31 cellular contexts compared by ENCODE assay signal in genomic region chr6:18654821-18655220, GRCh38.
"Had no signal": no experiment of that assay in that cellular context is flagged by ENCODE, and none has a peak within 500 bp of the region (broad histone marks: within the 10 kb centered on the region; RNA-seq: fewer than 3 reads in every experiment).

No MANE protein-coding gene starts in this region.

- H3K36me3 ChIP-seq: adrenal gland, colonic mucosa, gastrocnemius medialis, heart left ventricle had no signal

- H3K27ac ChIP-seq: adrenal gland, body of pancreas, colonic mucosa, gastrocnemius medialis, heart left ventricle had no signal

- H3K36me3 Mint-ChIP-seq: activated CD4-positive, alpha-beta memory T cell treated with anti-CD3 and anti-CD28 coated beads for 36 hours; activated CD8-positive, alpha-beta memory T cell treated with anti-CD3 and anti-CD28 coated beads, Interleukin-2, amount 10 ng/mL, durations not matched to agents 7 days and 5 days; activated naive CD4-positive, alpha-beta T cell treated with anti-CD3 and anti-CD28 coated beads, Interleukin-2, amount 50 U/mL, for 24 hours; activated naive CD8-positive, alpha-beta T cell treated with anti-CD3 and anti-CD28 coated beads for 36 hours had no signal

- DNase-seq: activated CD4-positive, alpha-beta memory T cell treated with anti-CD3 and anti-CD28 coated beads for 36 hours; activated CD4-positive, alpha-beta T cell treated with anti-CD3 and anti-CD28 coated beads for 36 hours; activated CD4-positive, alpha-beta T cell treated with anti-CD3 and anti-CD28 coated beads, Interleukin-2, amount 10 ng/mL, durations not matched to agents 24 days and 14 days; activated CD4-positive, CD25-positive, alpha-beta regulatory T cell; activated CD4-positive, CD25-positive, alpha-beta regulatory T cell treated with anti-CD3 and anti-CD28 coated beads, Interleukin-2, amount 50 U/mL, for 72 hours; activated CD8-positive, alpha-beta memory T cell treated with anti-CD3 and anti-CD28 coated beads, Interleukin-2, amount 10 ng/mL, durations not matched to agents 7 days and 5 days; activated CD8-positive, alpha-beta memory T cell treated with anti-CD3 and anti-CD28 coated beads, Interleukin-2, amount 50 U/mL, for 4 hours; activated CD8-positive, alpha-beta T cell treated with anti-CD3 and anti-CD28 coated beads, Interleukin-2, amount 10 ng/mL, durations not matched to agents 7 days and 5 days; activated effector memory CD4-positive, alpha-beta T cell treated with anti-CD3 and anti-CD28 coated beads, Interleukin-2, amount 50 U/mL, for 16 hours; activated naive CD4-positive, alpha-beta T cell treated with anti-CD3 and anti-CD28 coated beads for 36 hours; activated naive CD8-positive, alpha-beta T cell treated with anti-CD3 and anti-CD28 coated beads for 36 hours; activated naive CD8-positive, alpha-beta T cell treated with anti-CD3 and anti-CD28 coated beads, Interleukin-2, amount 50 U/mL, for 24 hours; activated T-cell treated with anti-CD3 and anti-CD28 coated beads, Interleukin-2, amount 50 U/mL, for 1 hour; activated T-cell treated with anti-CD3 and anti-CD28 coated beads, Interleukin-2, amount 50 U/mL, for 48 hours; adrenal gland; amygdala; aorta; body of pancreas; central memory CD4-positive, alpha-beta T cell; cerebellar nuclear complex; colonic mucosa; effector CD8-positive, alpha-beta T cell; erythroblast; foreskin fibroblast; gastrocnemius medialis; glutamatergic neuron; heart left ventricle; T-helper 2 cell had no signal

- ATAC-seq: activated CD4-positive, alpha-beta T cell treated with anti-CD3 and anti-CD28 coated beads for 36 hours; activated CD8-positive, alpha-beta memory T cell treated with anti-CD3 and anti-CD28 coated beads, Interleukin-2, amount 10 ng/mL, durations not matched to agents 7 days and 5 days; activated CD8-positive, alpha-beta T cell treated with anti-CD3 and anti-CD28 coated beads, Interleukin-2, amount 10 ng/mL, durations not matched to agents 7 days and 5 days; activated naive CD8-positive, alpha-beta T cell treated with anti-CD3 and anti-CD28 coated beads, Interleukin-2, amount 50 U/mL, for 24 hours; body of pancreas; gastrocnemius medialis; heart left ventricle had no signal

- H3K4me1 ChIP-seq: adrenal gland, body of pancreas, colonic mucosa, gastrocnemius medialis, heart left ventricle had no signal

- H3K4me3 ChIP-seq: adrenal gland, body of pancreas, colonic mucosa, gastrocnemius medialis, heart left ventricle had no signal

- H3K27ac Mint-ChIP-seq: activated CD4-positive, alpha-beta memory T cell treated with anti-CD3 and anti-CD28 coated beads for 36 hours; activated CD4-positive, alpha-beta T cell treated with anti-CD3 and anti-CD28 coated beads for 36 hours; activated CD4-positive, alpha-beta T cell treated with anti-CD3 and anti-CD28 coated beads, Interleukin-2, amount 10 ng/mL, durations not matched to agents 24 days and 14 days; activated CD8-positive, alpha-beta memory T cell treated with anti-CD3 and anti-CD28 coated beads, Interleukin-2, amount 10 ng/mL, durations not matched to agents 7 days and 5 days; activated CD8-positive, alpha-beta T cell treated with anti-CD3 and anti-CD28 coated beads, Interleukin-2, amount 10 ng/mL, durations not matched to agents 7 days and 5 days; activated naive CD4-positive, alpha-beta T cell treated with anti-CD3 and anti-CD28 coated beads for 36 hours; activated naive CD4-positive, alpha-beta T cell treated with anti-CD3 and anti-CD28 coated beads, Interleukin-2, amount 50 U/mL, for 24 hours; activated naive CD8-positive, alpha-beta T cell treated with anti-CD3 and anti-CD28 coated beads for 36 hours; activated naive CD8-positive, alpha-beta T cell treated with anti-CD3 and anti-CD28 coated beads, Interleukin-2, amount 50 U/mL, for 24 hours; activated T-helper 1 cell treated with anti-CD3 and anti-CD28 coated beads, Interleukin-12 subunit alpha, Interleukin-12 subunit beta, Interleukin-2, Interleukin-4 antibody, amounts not matched to agents 30 ng/mL and 10 ng/mL and 1 ng/mL, durations not matched to agents 14 hours and 24 hours and 36 hours; activated T-helper 2 cell treated with anti-CD3 and anti-CD28 coated beads, Interferon-gamma antibody, Interleukin-2, Interleukin-4, amounts not matched to agents 10 μg/mL and 5 μg/mL and 100 μg/mL, durations not matched to agents 14 hours and 24 hours and 36 hours had no signal

- H3K27me3 Mint-ChIP-seq: activated CD4-positive, alpha-beta memory T cell treated with anti-CD3 and anti-CD28 coated beads for 36 hours; activated CD4-positive, alpha-beta T cell treated with anti-CD3 and anti-CD28 coated beads for 36 hours; activated CD4-positive, alpha-beta T cell treated with anti-CD3 and anti-CD28 coated beads, Interleukin-2, amount 10 ng/mL, durations not matched to agents 24 days and 14 days; activated CD8-positive, alpha-beta memory T cell treated with anti-CD3 and anti-CD28 coated beads, Interleukin-2, amount 10 ng/mL, durations not matched to agents 7 days and 5 days; activated naive CD4-positive, alpha-beta T cell treated with anti-CD3 and anti-CD28 coated beads, Interleukin-2, amount 50 U/mL, for 24 hours; activated naive CD8-positive, alpha-beta T cell treated with anti-CD3 and anti-CD28 coated beads for 36 hours had no signal

- H3K4me3 Mint-ChIP-seq: activated CD4-positive, alpha-beta memory T cell treated with anti-CD3 and anti-CD28 coated beads for 36 hours; activated CD4-positive, alpha-beta T cell treated with anti-CD3 and anti-CD28 coated beads for 36 hours; activated CD4-positive, alpha-beta T cell treated with anti-CD3 and anti-CD28 coated beads, Interleukin-2, amount 10 ng/mL, durations not matched to agents 24 days and 14 days; activated CD8-positive, alpha-beta memory T cell treated with anti-CD3 and anti-CD28 coated beads, Interleukin-2, amount 10 ng/mL, durations not matched to agents 7 days and 5 days; activated CD8-positive, alpha-beta T cell treated with anti-CD3 and anti-CD28 coated beads, Interleukin-2, amount 10 ng/mL, durations not matched to agents 7 days and 5 days; activated naive CD4-positive, alpha-beta T cell treated with anti-CD3 and anti-CD28 coated beads for 36 hours; activated naive CD4-positive, alpha-beta T cell treated with anti-CD3 and anti-CD28 coated beads, Interleukin-2, amount 50 U/mL, for 24 hours; activated naive CD8-positive, alpha-beta T cell treated with anti-CD3 and anti-CD28 coated beads for 36 hours; activated naive CD8-positive, alpha-beta T cell treated with anti-CD3 and anti-CD28 coated beads, Interleukin-2, amount 50 U/mL, for 24 hours; activated T-helper 1 cell treated with anti-CD3 and anti-CD28 coated beads, Interleukin-12 subunit alpha, Interleukin-12 subunit beta, Interleukin-2, Interleukin-4 antibody, amounts not matched to agents 30 ng/mL and 10 ng/mL and 1 ng/mL, durations not matched to agents 14 hours and 24 hours and 36 hours had no signal

- H3K27me3 ChIP-seq: adrenal gland, body of pancreas, colonic mucosa, heart left ventricle had no signal

- H3K4me1 Mint-ChIP-seq: activated CD4-positive, alpha-beta T cell treated with anti-CD3 and anti-CD28 coated beads for 36 hours; activated CD4-positive, alpha-beta T cell treated with anti-CD3 and anti-CD28 coated beads, Interleukin-2, amount 10 ng/mL, durations not matched to agents 24 days and 14 days; activated CD8-positive, alpha-beta memory T cell treated with anti-CD3 and anti-CD28 coated beads, Interleukin-2, amount 10 ng/mL, durations not matched to agents 7 days and 5 days; activated naive CD4-positive, alpha-beta T cell treated with anti-CD3 and anti-CD28 coated beads, Interleukin-2, amount 50 U/mL, for 24 hours; activated naive CD8-positive, alpha-beta T cell treated with anti-CD3 and anti-CD28 coated beads for 36 hours; activated naive CD8-positive, alpha-beta T cell treated with anti-CD3 and anti-CD28 coated beads, Interleukin-2, amount 50 U/mL, for 24 hours had no signal
